In genomic region chr6:169936355-169936975, GRCh38 we compare ENCODE assay signal across 19 cellular contexts.
"Had no signal": no experiment of that assay in that cellular context is flagged by ENCODE, and none has a peak within 500 bp of the region (broad histone marks: within the 10 kb centered on the region; RNA-seq: fewer than 3 reads in every experiment).

No MANE protein-coding gene starts in this region.

- H3K36me3 Mint-ChIP-seq: natural killer cell treated with Interleukin-12 subunit alpha and Interleukin-12 subunit beta and Interleukin-15 and Interleukin-18, amount 100 ng/mL, for 72 hours had no signal

- H3K9me3 ChIP-seq: gastrocnemius medialis, heart right ventricle, left ventricle myocardium inferior, psoas muscle, stomach, thoracic aorta, transverse colon had no signal

- H3K4me3 ChIP-seq: gastrocnemius medialis, heart right ventricle, left ventricle myocardium inferior, lung, psoas muscle, stomach, thoracic aorta, transverse colon had no signal

- H3K36me3 ChIP-seq: gastrocnemius medialis, heart right ventricle, left ventricle myocardium inferior, stomach, thoracic aorta, transverse colon had no signal

- ATAC-seq: esophagus mucosa, gastrocnemius medialis, heart right ventricle, psoas muscle had no signal

- H3K27ac ChIP-seq: gastrocnemius medialis, heart right ventricle, left ventricle myocardium inferior, psoas muscle, stomach, thoracic aorta, transverse colon had no signal

- H3K4me3 Mint-ChIP-seq: natural killer cell treated with Interleukin-12 subunit alpha and Interleukin-12 subunit beta and Interleukin-15 and Interleukin-18, amount 100 ng/mL, for 72 hours had no signal

- H3K9me3 Mint-ChIP-seq: natural killer cell treated with Interleukin-12 subunit alpha and Interleukin-12 subunit beta and Interleukin-15 and Interleukin-18, amount 100 ng/mL, for 72 hours had no signal

- DNase-seq: effector memory CD4-positive, alpha-beta T cell; gastrocnemius medialis; heart right ventricle; hypothalamus; left ventricle myocardium inferior; mesenchymal stem cell; midbrain; psoas muscle; retina; small intestine; stimulated activated CD4-positive, alpha-beta T cell treated with anti-CD3 and anti-CD28 coated beads, Interleukin-12 subunit alpha, Interleukin-12 subunit beta, amount 100 ng/mL, for 4 hours; stimulated activated naive CD4-positive, alpha-beta T cell; stomach; substantia nigra; transverse colon had no signal

- H3K27ac Mint-ChIP-seq: natural killer cell treated with Interleukin-12 subunit alpha and Interleukin-12 subunit beta and Interleukin-15 and Interleukin-18, amount 100 ng/mL, for 72 hours had no signal

- H3K4me1 ChIP-seq: psoas muscle had no signal

- H3K27me3 ChIP-seq: gastrocnemius medialis, transverse colon had no signal
